In the genomic region with DNA sequence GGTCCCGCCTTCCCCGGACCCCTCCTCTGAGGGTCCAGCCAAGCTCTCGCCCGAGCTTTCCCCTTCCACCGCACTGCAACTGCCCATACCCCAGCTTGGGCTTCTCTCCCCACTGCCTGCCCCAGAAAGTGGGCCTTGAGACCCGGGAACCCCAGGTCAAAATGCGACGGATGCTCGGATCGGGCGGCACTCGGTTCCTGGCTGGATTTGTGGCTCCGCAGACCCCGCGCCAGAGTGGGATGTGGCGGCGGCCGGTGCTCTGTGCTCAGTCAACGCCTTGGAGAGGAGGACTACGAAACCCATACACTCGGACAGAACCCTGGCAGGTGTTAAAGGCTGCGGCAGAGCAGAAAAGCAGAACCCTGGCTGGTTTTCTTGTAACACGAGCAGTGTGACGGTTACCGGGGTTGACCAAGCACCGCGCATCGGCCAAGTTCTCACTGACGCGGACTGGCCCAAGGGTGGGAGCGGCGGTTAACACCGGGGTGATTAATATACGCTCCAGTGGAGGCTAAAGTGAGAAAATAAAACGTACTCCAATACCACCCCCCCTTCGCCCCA, we compare ENCODE assay signal across 1 cellular context.
TF ChIP-seq lines count a peak whose summit lies in the region.

No MANE protein-coding gene starts in this region.

TF ChIP-seq in K562, 482 proteins besides CTCF, POLR2A, EP300 and RAD21:
- TF ChIP-seq ZNF212 (CRISPR knock-in tag; IDR thresholded peaks at IDR 0.05) (no peak), RBM14 (IDR thresholded peaks at IDR 0.05; ENCODE audit: borderline replicate concordance, insufficient read depth, low read depth, low read length) (0 out of 2 replicates have a peak, but pooled peaks have one; percentile 58)
